Comparison of ENCODE assay signal across 1 cellular context in genomic region chr1:80633947-80634710, GRCh38.
TF ChIP-seq lines count a peak whose summit lies in the region.

No MANE protein-coding gene starts in this region.

TF ChIP-seq in GM23338, 12 proteins besides CTCF, POLR2A, EP300 and RAD21 (continued from another document):
- TF ChIP-seq ZNF462 (CRISPR knock-in tag; IDR thresholded peaks at IDR 0.05) (no peak), JUNB (IDR thresholded peaks at IDR 0.05; ENCODE audit: unreplicated experiment) (no peak), STAT1 (IDR thresholded peaks at IDR 0.05; ENCODE audit: unreplicated experiment) (no peak), ZNF114 (CRISPR knock-in tag; IDR thresholded peaks at IDR 0.05) (no peak), CREB1 (CRISPR knock-in tag; IDR thresholded peaks at IDR 0.05; ENCODE audit: low read depth) (no peak), REST (IDR thresholded peaks at IDR 0.05; ENCODE audit: unreplicated experiment) (no peak)
